Comparison of ENCODE assay signal across 2 cellular contexts in the genomic region with DNA sequence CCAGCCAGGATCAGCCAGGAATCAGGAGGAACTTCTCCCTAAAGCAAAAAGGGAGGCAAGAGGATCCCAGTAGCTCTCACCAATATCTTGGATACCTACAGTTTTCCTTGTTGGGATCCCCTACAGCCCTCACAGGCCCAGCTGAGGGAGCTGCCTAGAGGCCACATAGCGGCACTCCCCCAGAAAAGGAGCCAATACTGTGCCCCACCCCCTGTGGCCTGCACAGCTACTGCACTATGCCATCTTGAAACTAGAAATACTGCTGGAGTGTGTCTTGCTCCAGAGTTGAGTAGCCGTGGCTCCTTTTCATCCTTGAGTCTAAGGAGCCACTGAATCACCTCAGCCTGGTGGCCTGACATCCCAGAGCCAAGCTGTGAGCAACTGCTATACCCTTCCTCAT.
TF ChIP-seq lines count a peak whose summit lies in the region.

No MANE protein-coding gene starts in this region.

TF ChIP-seq in HepG2, 621 proteins besides CTCF, POLR2A, EP300 and RAD21:
- TF ChIP-seq MXI1 (IDR thresholded peaks at IDR 0.05; ENCODE audit: borderline replicate concordance, low read depth, low read length) (no peak), RFX1 (IDR thresholded peaks at IDR 0.05) (no peak), ZNF558 (CRISPR knock-in tag; IDR thresholded peaks at IDR 0.05; ENCODE audit: borderline replicate concordance) (no peak), GMEB1 (CRISPR knock-in tag; IDR thresholded peaks at IDR 0.05; ENCODE audit: borderline replicate concordance) (no peak), CHD2 (IDR thresholded peaks at IDR 0.05; ENCODE audit: low read depth, low read length) (no peak), ZNF431 (CRISPR knock-in tag; IDR thresholded peaks at IDR 0.05; ENCODE audit: borderline replicate concordance, low read depth) (no peak), BCLAF1 (IDR thresholded peaks at IDR 0.05) (no peak), FOXC1 (CRISPR knock-in tag; IDR thresholded peaks at IDR 0.05; ENCODE audit: borderline replicate concordance) (no peak)
- TF ChIP-seq, protein P1, sequence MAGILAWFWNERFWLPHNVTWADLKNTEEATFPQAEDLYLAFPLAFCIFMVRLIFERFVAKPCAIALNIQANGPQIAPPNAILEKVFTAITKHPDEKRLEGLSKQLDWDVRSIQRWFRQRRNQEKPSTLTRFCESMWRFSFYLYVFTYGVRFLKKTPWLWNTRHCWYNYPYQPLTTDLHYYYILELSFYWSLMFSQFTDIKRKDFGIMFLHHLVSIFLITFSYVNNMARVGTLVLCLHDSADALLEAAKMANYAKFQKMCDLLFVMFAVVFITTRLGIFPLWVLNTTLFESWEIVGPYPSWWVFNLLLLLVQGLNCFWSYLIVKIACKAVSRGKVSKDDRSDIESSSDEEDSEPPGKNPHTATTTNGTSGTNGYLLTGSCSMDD (CRISPR knock-in tag; IDR thresholded peaks at IDR 0.05): no peak

TF ChIP-seq in HCT116, 20 proteins besides CTCF, POLR2A, EP300 and RAD21:
- no peak for TF ChIP-seq ZNF274 (IDR thresholded peaks at IDR 0.05; ENCODE audit: low read depth, low read length)
- TF ChIP-seq REST (IDR thresholded peaks at IDR 0.05; ENCODE audit: low read depth): no peak
- no peak for TF ChIP-seq JUND (IDR thresholded peaks at IDR 0.05)
- TF ChIP-seq FOSL1 (IDR thresholded peaks at IDR 0.05; ENCODE audit: low read depth): no peak
- TF ChIP-seq CEBPB (IDR thresholded peaks at IDR 0.05; ENCODE audit: low read depth): no peak
- no peak for TF ChIP-seq CBX3 (IDR thresholded peaks at IDR 0.05; ENCODE audit: low read depth)
- TF ChIP-seq SP1 (IDR thresholded peaks at IDR 0.05; ENCODE audit: low read depth): no peak
- TF ChIP-seq, protein P2, sequence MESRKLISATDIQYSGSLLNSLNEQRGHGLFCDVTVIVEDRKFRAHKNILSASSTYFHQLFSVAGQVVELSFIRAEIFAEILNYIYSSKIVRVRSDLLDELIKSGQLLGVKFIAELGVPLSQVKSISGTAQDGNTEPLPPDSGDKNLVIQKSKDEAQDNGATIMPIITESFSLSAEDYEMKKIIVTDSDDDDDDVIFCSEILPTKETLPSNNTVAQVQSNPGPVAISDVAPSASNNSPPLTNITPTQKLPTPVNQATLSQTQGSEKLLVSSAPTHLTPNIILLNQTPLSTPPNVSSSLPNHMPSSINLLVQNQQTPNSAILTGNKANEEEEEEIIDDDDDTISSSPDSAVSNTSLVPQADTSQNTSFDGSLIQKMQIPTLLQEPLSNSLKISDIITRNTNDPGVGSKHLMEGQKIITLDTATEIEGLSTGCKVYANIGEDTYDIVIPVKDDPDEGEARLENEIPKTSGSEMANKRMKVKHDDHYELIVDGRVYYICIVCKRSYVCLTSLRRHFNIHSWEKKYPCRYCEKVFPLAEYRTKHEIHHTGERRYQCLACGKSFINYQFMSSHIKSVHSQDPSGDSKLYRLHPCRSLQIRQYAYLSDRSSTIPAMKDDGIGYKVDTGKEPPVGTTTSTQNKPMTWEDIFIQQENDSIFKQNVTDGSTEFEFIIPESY (IDR thresholded peaks at IDR 0.05; ENCODE audit: extremely low read depth, insufficient replicate concordance, low read length): no peak
- no peak for TF ChIP-seq POLR2AphosphoS5 (IDR thresholded peaks at IDR 0.05; ENCODE audit: low read depth, low read length)
- TF ChIP-seq YY1 (IDR thresholded peaks at IDR 0.05; ENCODE audit: extremely low read depth, insufficient replicate concordance, low read depth, low read length): no peak
- no peak for TF ChIP-seq ATF3 (IDR thresholded peaks at IDR 0.05)
- no peak for TF ChIP-seq EZH2phosphoT487 (IDR thresholded peaks at IDR 0.05; ENCODE audit: borderline replicate concordance)
- no peak for TF ChIP-seq SIN3A (IDR thresholded peaks at IDR 0.05; ENCODE audit: low read depth)
- TF ChIP-seq EZH2 (IDR thresholded peaks at IDR 0.05): no peak
- TF ChIP-seq SRF (IDR thresholded peaks at IDR 0.05; ENCODE audit: low read depth): no peak
- TF ChIP-seq ELF1 (IDR thresholded peaks at IDR 0.05; ENCODE audit: borderline replicate concordance, low read depth): no peak
- no peak for TF ChIP-seq EGR1 (IDR thresholded peaks at IDR 0.05; ENCODE audit: low read depth)
